25 cellular contexts compared by ENCODE assay signal in the genomic region with DNA sequence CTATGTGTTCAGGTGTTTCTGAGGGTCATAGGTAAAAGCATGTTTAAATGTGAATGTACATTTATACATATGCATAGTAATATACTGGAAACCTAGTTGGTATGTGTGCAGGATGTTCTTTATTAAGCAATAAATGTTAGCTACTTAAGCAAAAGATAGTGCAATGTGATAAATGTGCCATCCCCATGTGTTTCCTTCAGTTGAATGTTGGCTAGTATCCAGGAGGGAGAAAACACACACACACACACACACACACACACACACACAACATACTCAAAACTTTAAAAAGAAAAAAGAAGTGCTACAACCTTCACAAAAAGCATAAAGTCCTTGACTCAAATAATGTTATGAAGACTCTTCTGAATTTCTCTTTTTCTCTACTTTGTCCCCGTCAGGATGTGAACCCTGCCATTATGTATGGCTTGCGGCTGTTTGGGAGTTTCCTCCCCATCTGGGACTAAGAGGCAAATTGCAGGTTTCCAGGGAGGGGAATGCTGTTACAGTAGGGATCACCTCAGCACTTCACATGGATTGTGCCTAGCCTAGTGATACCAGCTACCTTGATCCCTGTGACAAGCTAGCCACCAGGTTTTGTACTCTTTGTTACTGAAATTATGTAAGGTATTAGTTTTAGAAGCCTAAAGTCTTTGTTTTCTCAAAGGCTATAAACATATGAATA.
A peak's percentile ranks its signal among the peaks of the same experiment; 100 is the strongest.
DNase-seq lines count a peak whose midpoint lies in the region; ATAC-seq and TF ChIP-seq lines count a peak whose summit lies in the region.
"Had no signal": no experiment of that assay in that cellular context is flagged by ENCODE, and none has a peak within 500 bp of the region (broad histone marks: within the 10 kb centered on the region; RNA-seq: fewer than 3 reads in every experiment).

No MANE protein-coding gene starts in this region.

- no peak overlapping the region for H3K4me3 Mint-ChIP-seq in HFFc6
- H3K4me3 Mint-ChIP-seq: activated naive CD8-positive, alpha-beta T cell treated with anti-CD3 and anti-CD28 coated beads, Interleukin-2, amount 10 ng/mL, durations not matched to agents 7 days and 5 days; activated T-cell treated with anti-CD3 and anti-CD28 coated beads, Interleukin-2, amount 50 U/mL, for 24 hours; CD4-positive, alpha-beta T cell; IgD-negative memory B cell; stimulated activated naive CD8-positive, alpha-beta T cell treated with anti-CD3 and anti-CD28 coated beads, Interleukin-15, Interleukin-2, amounts not matched to agents 100 ng/mL and 50 ng/mL, for 24 hours; T-helper 17 cell had no signal

- peaks cover 0 to 34% (median 0%) of the 10 kb centered on the region in 4 donors for H3K4me1 ChIP-seq in tibial artery

- intact Hi-C loops in tibial artery (cut with DNase I; ENCODE audit: low total_unique reads): no loop called here

- H3K27me3 Mint-ChIP-seq in HFFc6 (ENCODE audit: insufficient read depth): no peaks in the 10 kb centered on the region
- H3K27me3 Mint-ChIP-seq: activated T-cell treated with anti-CD3 and anti-CD28 coated beads, Interleukin-2, amount 50 U/mL, for 24 hours; CD4-positive, alpha-beta T cell; IgD-negative memory B cell; stimulated activated naive CD8-positive, alpha-beta T cell treated with anti-CD3 and anti-CD28 coated beads, Interleukin-15, Interleukin-2, amounts not matched to agents 100 ng/mL and 50 ng/mL, for 24 hours; T-helper 17 cell had no signal

- peak overlapping the region; percentile 47; the same call in 1 of the 2 replicates for H3K27ac Mint-ChIP-seq in HFFc6
- H3K27ac Mint-ChIP-seq: activated naive CD8-positive, alpha-beta T cell treated with anti-CD3 and anti-CD28 coated beads, Interleukin-2, amount 10 ng/mL, durations not matched to agents 7 days and 5 days; IgD-negative memory B cell; stimulated activated naive CD8-positive, alpha-beta T cell treated with anti-CD3 and anti-CD28 coated beads, Interleukin-15, Interleukin-2, amounts not matched to agents 100 ng/mL and 50 ng/mL, for 24 hours; T-helper 17 cell had no signal

- H3K9me3 ChIP-seq in tibial artery: no peaks in the 10 kb centered on the region

- peaks cover 75% of the 10 kb centered on the region for H3K4me1 Mint-ChIP-seq in HFFc6 (ENCODE audit: low read depth)

- no peaks in the 10 kb centered on the region for H3K27me3 ChIP-seq in tibial artery

- H3K36me3 ChIP-seq in tibial artery: no peaks in the 10 kb centered on the region

- DNase-seq in DMS53 (lab: John Stamatoyannopoulos, UW) (peak; percentile 17), DMS53 treated with DMSO at 0.1 percent for 48 hours (lab: John Stamatoyannopoulos, UW; ENCODE audit: unreplicated experiment) (no peak), HFFc6 (no peak), iPS-NIHi7 (ENCODE audit: extremely low spot score) (peak; percentile 16), tibial artery (no peak)
- DNase-seq: activated CD4-positive, alpha-beta T cell treated with anti-CD3 and anti-CD28 coated beads for 4 hours; activated gamma-delta T cell; activated naive CD8-positive, alpha-beta T cell treated with anti-CD3 and anti-CD28 coated beads, Interleukin-2, amount 10 ng/mL, durations not matched to agents 7 days and 5 days; activated T-cell treated with anti-CD3 and anti-CD28 coated beads, Interleukin-2, amount 50 U/mL, for 24 hours; CD4-positive, alpha-beta T cell; central memory CD4-positive, alpha-beta T cell; hypothalamus; islet precursor cell; left ventricle myocardium superior; NCI-H1105; NCI-H2029; NCI-H748 treated with DMSO at 0.1 percent for 48 hours; occipital lobe; T-helper 17 cell had no signal

- H3K4me3 ChIP-seq in tibial artery: no peak overlapping the region

- no peak for ATAC-seq in GM18907 (IDR thresholded peaks at IDR 0.05; ENCODE audit: unreplicated experiment)
- no peak for ATAC-seq in GM18909 (IDR thresholded peaks at IDR 0.05; ENCODE audit: poor library complexity, unreplicated experiment)
- ATAC-seq: left ventricle myocardium superior, T-helper 17 cell had no signal

- no peaks in the 10 kb centered on the region for H3K36me3 Mint-ChIP-seq in HFFc6 (ENCODE audit: low read depth)
- H3K36me3 Mint-ChIP-seq: IgD-negative memory B cell had no signal

- H3K27ac ChIP-seq in VCaP (peak overlapping the region; percentile 35), tibial artery (no peak overlapping the region)
- H3K27ac ChIP-seq: 22Rv1 had no signal

- H3K9me3 Mint-ChIP-seq in HFFc6: no peaks in the 10 kb centered on the region
- H3K9me3 Mint-ChIP-seq: activated naive CD8-positive, alpha-beta T cell treated with anti-CD3 and anti-CD28 coated beads, Interleukin-2, amount 10 ng/mL, durations not matched to agents 7 days and 5 days; activated T-cell treated with anti-CD3 and anti-CD28 coated beads, Interleukin-2, amount 50 U/mL, for 24 hours; CD4-positive, alpha-beta T cell; IgD-negative memory B cell; stimulated activated naive CD8-positive, alpha-beta T cell treated with anti-CD3 and anti-CD28 coated beads, Interleukin-15, Interleukin-2, amounts not matched to agents 100 ng/mL and 50 ng/mL, for 24 hours had no signal

- TF ChIP-seq CTCF in HFFc6 (IDR thresholded peaks at IDR 0.05) (no peak), VCaP (conservative IDR thresholded peaks at IDR 0.05) (no peak), tibial artery (IDR thresholded peaks at IDR 0.05) (no peak)

Comparison
In these comparisons a context has a peak if more than half of its experiments do, and no peak if none do; other contexts are left out.
1. DNase-seq: peak in DMS53 (single experiment) and iPS-NIHi7 (single experiment); none in DMS53 treated with DMSO at 0.1 percent for 48 hours (single experiment), HFFc6 (single experiment) and tibial artery (0 of 2).